In genomic region chr7:132437730-132438129, GRCh38 we compare ENCODE assay signal across 10 cellular contexts.
DNase-seq lines count a peak whose midpoint lies in the region; ATAC-seq lines count a peak whose summit lies in the region.
"Had no signal": no experiment of that assay in that cellular context is flagged by ENCODE, and none has a peak within 500 bp of the region (broad histone marks: within the 10 kb centered on the region; RNA-seq: fewer than 3 reads in every experiment).

No MANE protein-coding gene starts in this region.

- peaks cover 63% of the 10 kb centered on the region for H3K4me1 Mint-ChIP-seq in central memory CD8-positive, alpha-beta T cell
- H3K4me1 Mint-ChIP-seq in natural killer cell treated with Interleukin-12 subunit alpha and Interleukin-12 subunit beta and Interleukin-15 and Interleukin-18, amount 100 ng/mL, for 72 hours (ENCODE audit: low read depth in 2 of 2): peaks cover 67 to 73% of the 10 kb centered on the region in 2 donors

- DNase-seq in activated CD4-positive, alpha-beta T cell treated with anti-CD3 and anti-CD28 coated beads for 48 hours: peak; percentile 16
- DNase-seq in activated CD4-positive, alpha-beta T cell treated with anti-CD3 and anti-CD28 coated beads for 1 hour: no peak
- DNase-seq in NCI-H187 treated with DMSO at 0.1 percent for 48 hours (lab: John Stamatoyannopoulos, UW): peak; percentile 39
- no peak for DNase-seq in central memory CD8-positive, alpha-beta T cell (ENCODE audit: low spot score in 2 of 2)
- DNase-seq in natural killer cell treated with Interleukin-12 subunit alpha and Interleukin-12 subunit beta and Interleukin-15 and Interleukin-18, amount 100 ng/mL, for 72 hours (ENCODE audit: low spot score): no peak
- no peak for DNase-seq in kidney glomerular epithelial cell (lab: John Stamatoyannopoulos, UW)
- DNase-seq: MM.1S, posterior cingulate gyrus had no signal

- no peaks in the 10 kb centered on the region for H3K9me3 Mint-ChIP-seq in central memory CD8-positive, alpha-beta T cell
- no peaks in the 10 kb centered on the region for H3K9me3 Mint-ChIP-seq in natural killer cell treated with Interleukin-12 subunit alpha and Interleukin-12 subunit beta and Interleukin-15 and Interleukin-18, amount 100 ng/mL, for 72 hours

- peak overlapping the region; percentile 20 for H3K27ac Mint-ChIP-seq in central memory CD8-positive, alpha-beta T cell (ENCODE audit: low read depth)
- peak overlapping the region in 1 of 2 donors; percentile 2 for H3K27ac Mint-ChIP-seq in natural killer cell treated with Interleukin-12 subunit alpha and Interleukin-12 subunit beta and Interleukin-15 and Interleukin-18, amount 100 ng/mL, for 72 hours

- peak; percentile 54 for ATAC-seq in central memory CD8-positive, alpha-beta T cell (replicated peaks; ENCODE audit: extremely low read depth, poor library complexity, severe bottlenecking)
- ATAC-seq in natural killer cell treated with Interleukin-12 subunit alpha and Interleukin-12 subunit beta and Interleukin-15 and Interleukin-18, amount 100 ng/mL, for 72 hours: peak; percentile 58 to 68
- ATAC-seq in HG03565 (IDR thresholded peaks at IDR 0.05; ENCODE audit: unreplicated experiment) (no peak), HG03025 (IDR thresholded peaks at IDR 0.05; ENCODE audit: low FRiP score, unreplicated experiment) (no peak)

- peaks cover 2% of the 10 kb centered on the region for H3K36me3 Mint-ChIP-seq in central memory CD8-positive, alpha-beta T cell (ENCODE audit: insufficient read depth)
- H3K36me3 Mint-ChIP-seq in natural killer cell treated with Interleukin-12 subunit alpha and Interleukin-12 subunit beta and Interleukin-15 and Interleukin-18, amount 100 ng/mL, for 72 hours: peaks cover 4% of the 10 kb centered on the region

- no peaks in the 10 kb centered on the region for H3K27me3 Mint-ChIP-seq in central memory CD8-positive, alpha-beta T cell
- no peaks in the 10 kb centered on the region for H3K27me3 Mint-ChIP-seq in natural killer cell treated with Interleukin-12 subunit alpha and Interleukin-12 subunit beta and Interleukin-15 and Interleukin-18, amount 100 ng/mL, for 72 hours

- H3K4me3 Mint-ChIP-seq in central memory CD8-positive, alpha-beta T cell: peak overlapping the region; percentile 59
- peak overlapping the region; percentile 53 for H3K4me3 Mint-ChIP-seq in natural killer cell treated with Interleukin-12 subunit alpha and Interleukin-12 subunit beta and Interleukin-15 and Interleukin-18, amount 100 ng/mL, for 72 hours

Comparison
In these comparisons a context has a peak if more than half of its experiments do, and no peak if none do; other contexts are left out.
1. DNase-seq: peak in activated CD4-positive, alpha-beta T cell treated with anti-CD3 and anti-CD28 coated beads for 48 hours (single experiment) and NCI-H187 treated with DMSO at 0.1 percent for 48 hours (single experiment); none in activated CD4-positive, alpha-beta T cell treated with anti-CD3 and anti-CD28 coated beads for 1 hour (single experiment), central memory CD8-positive, alpha-beta T cell (0 of 2), natural killer cell treated with Interleukin-12 subunit alpha and Interleukin-12 subunit beta and Interleukin-15 and Interleukin-18, amount 100 ng/mL, for 72 hours (single experiment) and kidney glomerular epithelial cell (single experiment).
2. ATAC-seq: peak in central memory CD8-positive, alpha-beta T cell (single experiment) and natural killer cell treated with Interleukin-12 subunit alpha and Interleukin-12 subunit beta and Interleukin-15 and Interleukin-18, amount 100 ng/mL, for 72 hours (2 of 2); none in HG03565 (single experiment) and HG03025 (single experiment).